19 cellular contexts compared by ENCODE assay signal in the genomic region with DNA sequence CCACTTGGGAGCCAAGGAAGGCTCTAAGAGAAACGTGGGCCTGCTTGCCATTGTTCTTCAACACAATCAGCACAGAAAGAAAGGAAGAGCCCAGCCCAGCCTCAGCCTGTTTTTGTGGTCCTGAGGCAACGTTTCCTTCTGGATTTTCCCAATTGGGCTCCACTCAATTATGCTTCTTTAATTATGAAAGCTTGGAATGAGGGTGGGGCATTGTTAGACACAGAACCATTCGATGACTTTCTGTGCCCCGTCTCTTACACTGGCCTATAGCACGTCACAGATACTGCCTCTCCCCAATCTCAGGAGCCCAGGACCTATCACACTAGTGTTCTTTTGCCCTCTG.
DNase-seq lines count a peak whose midpoint lies in the region; ATAC-seq and TF ChIP-seq lines count a peak whose summit lies in the region.
"Had no signal": no experiment of that assay in that cellular context is flagged by ENCODE, and none has a peak within 500 bp of the region (broad histone marks: within the 10 kb centered on the region; RNA-seq: fewer than 3 reads in every experiment).

No MANE protein-coding gene starts in this region.

- H3K27ac Mint-ChIP-seq in MCF 10A (ENCODE audit: low read depth, unreplicated experiment) (peak overlapping the region; percentile 83), progenitor cell of endocrine pancreas (peak overlapping the region; percentile 88)
- H3K27ac Mint-ChIP-seq: activated naive CD4-positive, alpha-beta T cell treated with anti-CD3 and anti-CD28 coated beads for 36 hours; CD4-positive, alpha-beta T cell; stimulated activated naive CD8-positive, alpha-beta T cell treated with anti-CD3 and anti-CD28 coated beads, Interleukin-15, Interleukin-2, amounts not matched to agents 100 ng/mL and 50 ng/mL, for 24 hours; T-helper 2 cell treated with Interferon-gamma antibody and Interleukin-4, amounts not matched to agents 5 μg/mL and 100 μg/mL, for 36 hours had no signal

- no peak overlapping the region for H3K27ac ChIP-seq in mammary epithelial cell (ENCODE audit: insufficient read depth, low read depth, low read length)
- peak overlapping the region; percentile 66 to 67 for H3K27ac ChIP-seq in right atrium auricular region
- H3K27ac ChIP-seq in vagina: peak overlapping the region; percentile 78

- no peak for ATAC-seq in GM21737 (IDR thresholded peaks at IDR 0.05; ENCODE audit: unreplicated experiment)
- no peak for ATAC-seq in GM21576 (IDR thresholded peaks at IDR 0.05; ENCODE audit: unreplicated experiment)

- H3K4me1 Mint-ChIP-seq in MCF 10A (ENCODE audit: insufficient read depth, unreplicated experiment): peaks cover 34% of the 10 kb centered on the region
- peaks cover 34% of the 10 kb centered on the region for H3K4me1 Mint-ChIP-seq in progenitor cell of endocrine pancreas (ENCODE audit: low read depth)

- H3K79me2 ChIP-seq in mammary epithelial cell (ENCODE audit: insufficient read depth, low read length): no peaks in the 10 kb centered on the region

- H3K27me3 ChIP-seq in mammary epithelial cell (ENCODE audit: insufficient read depth, low read length) (no peaks in the 10 kb centered on the region), right atrium auricular region (no peaks in the 10 kb centered on the region), vagina (no peaks in the 10 kb centered on the region)

- H3K27me3 Mint-ChIP-seq in MCF 10A (ENCODE audit: insufficient read depth, unreplicated experiment): no peaks in the 10 kb centered on the region
- no peaks in the 10 kb centered on the region for H3K27me3 Mint-ChIP-seq in progenitor cell of endocrine pancreas
- H3K27me3 Mint-ChIP-seq: CD4-positive, alpha-beta T cell; stimulated activated naive CD8-positive, alpha-beta T cell treated with anti-CD3 and anti-CD28 coated beads, Interleukin-15, Interleukin-2, amounts not matched to agents 100 ng/mL and 50 ng/mL, for 24 hours had no signal

- H3K4me3 ChIP-seq in mammary epithelial cell (replicated peaks in 1 of 3; ENCODE audit: insufficient read depth in 1 of 3, low read depth in 2 of 3, low read length in 3 of 3): no peak overlapping the region
- no peak overlapping the region for H3K4me3 ChIP-seq in right atrium auricular region
- H3K4me3 ChIP-seq in vagina: no peak overlapping the region

- DNase-seq in MCF 10A (ENCODE audit: unreplicated experiment) (no peak), mammary epithelial cell (no peak), right atrium auricular region (ENCODE audit: low spot score) (no peak), progenitor cell of endocrine pancreas (ENCODE audit: low spot score, unreplicated experiment) (no peak), vagina (ENCODE audit: extremely low spot score in 2 of 2) (no peak), AG20443 (ENCODE audit: low spot score) (no peak)
- DNase-seq: 8988T; activated CD4-positive, CD25-positive, alpha-beta regulatory T cell treated with anti-CD3 and anti-CD28 coated beads, Interleukin-2, amount 50 U/mL, for 72 hours; activated naive CD4-positive, alpha-beta T cell treated with anti-CD3 and anti-CD28 coated beads for 36 hours; CD4-positive, alpha-beta T cell; effector CD8-positive, alpha-beta T cell; Karpas-422; NCI-H1436 treated with DMSO at 0.1 percent for 48 hours; NCI-H345 had no signal

- H4K20me1 ChIP-seq in mammary epithelial cell (ENCODE audit: insufficient read depth, low read length): no peaks in the 10 kb centered on the region

- H3K4me1 ChIP-seq in mammary epithelial cell (ENCODE audit: insufficient read depth, low read length): peaks cover 36% of the 10 kb centered on the region
- H3K4me1 ChIP-seq in right atrium auricular region: peaks cover 0 to 22% of the 10 kb centered on the region in 2 donors
- peaks cover 19% of the 10 kb centered on the region for H3K4me1 ChIP-seq in vagina

- TF ChIP-seq CTCF in MCF 10A (IDR thresholded peaks at IDR 0.05; ENCODE audit: unreplicated experiment): no peak
- no peak for TF ChIP-seq CTCF in mammary epithelial cell (conservative IDR thresholded peaks at IDR 0.05 in 1 of 2, IDR thresholded peaks at IDR 0.05 in 1 of 2; ENCODE audit: extremely low read depth in 1 of 2, insufficient read depth in 1 of 2, low read depth in 1 of 2, low read length in 2 of 2)
- TF ChIP-seq CTCF in right atrium auricular region (IDR thresholded peaks at IDR 0.05): no peak
- no peak for TF ChIP-seq CTCF in progenitor cell of endocrine pancreas (IDR thresholded peaks at IDR 0.05; ENCODE audit: unreplicated experiment)
- no peak for TF ChIP-seq CTCF in vagina (IDR thresholded peaks at IDR 0.05)

- no TSS peak for BruUV-seq in MCF 10A (replicated peaks; lab: Mats Ljungman, UMichigan)
- BruUV-seq in mammary epithelial cell (replicated peaks; lab: Mats Ljungman, UMichigan): no TSS peak

- no peak overlapping the region for H2AFZ ChIP-seq in mammary epithelial cell (ENCODE audit: low read depth, low read length)

- H3K36me3 Mint-ChIP-seq in MCF 10A (ENCODE audit: insufficient read depth, unreplicated experiment): peaks cover 5% of the 10 kb centered on the region
- H3K36me3 Mint-ChIP-seq in progenitor cell of endocrine pancreas (ENCODE audit: insufficient read depth): peaks cover 3% of the 10 kb centered on the region

- H3K9me3 Mint-ChIP-seq in MCF 10A (ENCODE audit: unreplicated experiment) (peaks cover 8% of the 10 kb centered on the region), progenitor cell of endocrine pancreas (ENCODE audit: low read depth) (no peaks in the 10 kb centered on the region)

- H3K9ac ChIP-seq in mammary epithelial cell (ENCODE audit: insufficient read depth, low read length): no peak overlapping the region

- CTCF ChIA-PET in MCF 10A (lab: Yijun Ruan, JAX) (interaction anchor here (0.6 to 1.9 kb wide), 5 partner anchors 18 to 112 kb away, joined by 3 to 6 read pairs (median 3); no protein-coding TSS in a partner anchor), mammary epithelial cell (lab: Charles Lee; ENCODE audit: low non-redundant PET) (no interaction called here)

- POLR2A ChIA-PET in MCF 10A (lab: Yijun Ruan, JAX): interaction anchor here (1.2 to 2.9 kb wide), 4 partner anchors 13 to 54 kb away, joined by 3 to 9 read pairs (median 7); no protein-coding TSS in a partner anchor

- TF ChIP-seq POLR2A in vagina (IDR thresholded peaks at IDR 0.05): no peak

- H3K36me3 ChIP-seq in mammary epithelial cell (ENCODE audit: insufficient read depth, low read length): no peaks in the 10 kb centered on the region
- no peaks in the 10 kb centered on the region for H3K36me3 ChIP-seq in right atrium auricular region
- no peaks in the 10 kb centered on the region for H3K36me3 ChIP-seq in vagina

- intact Hi-C loops in MCF 10A (cut with micrococcal nuclease): no loop called here
- intact Hi-C loops in mammary epithelial cell (cut with micrococcal nuclease): no loop called here
- intact Hi-C loops in vagina (cut with DNase I): no loop called here

- H3K4me3 Mint-ChIP-seq in MCF 10A (ENCODE audit: unreplicated experiment) (no peak overlapping the region), progenitor cell of endocrine pancreas (ENCODE audit: low read depth) (no peak overlapping the region)
- H3K4me3 Mint-ChIP-seq: activated naive CD4-positive, alpha-beta T cell treated with anti-CD3 and anti-CD28 coated beads for 36 hours; brain; CD4-positive, alpha-beta T cell; stimulated activated naive CD8-positive, alpha-beta T cell treated with anti-CD3 and anti-CD28 coated beads, Interleukin-15, Interleukin-2, amounts not matched to agents 100 ng/mL and 50 ng/mL, for 24 hours; T-helper 2 cell treated with Interferon-gamma antibody and Interleukin-4, amounts not matched to agents 5 μg/mL and 100 μg/mL, for 36 hours had no signal

- in situ Hi-C loops in mammary epithelial cell (cut with MboI; ENCODE audit: low sequenced_read_pairs in 2 of 2): no loop called here

- dilution Hi-C loops in mammary epithelial cell (cut with HindIII; ENCODE audit: low sequenced_read_pairs): no loop called here

- WGBS in mammary epithelial cell (ENCODE audit: low coverage, missing lambda C conversion rate): 94% methylated on average over 4 of the region's 5 CpGs

- H3K9me3 ChIP-seq in mammary epithelial cell (replicated peaks; ENCODE audit: insufficient read depth, low read length) (peaks cover 7% of the 10 kb centered on the region), right atrium auricular region (peaks cover 0 to 13% of the 10 kb centered on the region in 2 donors), vagina (no peaks in the 10 kb centered on the region)

- no peak overlapping the region for H3K4me2 ChIP-seq in mammary epithelial cell (ENCODE audit: insufficient read depth, low read depth, low read length)
